Comparison of ENCODE assay signal across 23 cellular contexts in the genomic region with DNA sequence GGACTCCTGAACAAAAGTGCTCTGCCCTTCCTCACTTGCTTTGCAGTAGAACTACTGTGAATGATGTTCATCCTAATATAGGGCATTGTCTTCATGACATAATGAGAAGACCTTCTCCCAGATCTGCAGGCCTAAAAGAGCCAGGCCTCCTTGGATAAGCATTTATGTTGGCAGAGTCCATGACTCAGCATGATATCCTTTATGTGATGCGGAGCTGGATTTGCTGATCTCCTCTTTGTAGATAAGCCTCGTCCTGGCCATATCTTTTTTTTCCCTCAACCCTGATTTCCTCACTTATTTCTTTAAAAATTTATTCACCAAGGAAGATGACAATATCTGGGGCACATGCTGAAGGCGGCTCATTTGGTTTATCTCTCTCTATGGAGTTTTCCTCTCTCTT.
DNase-seq lines count a peak whose midpoint lies in the region; ATAC-seq and TF ChIP-seq lines count a peak whose summit lies in the region.
"Had no signal": no experiment of that assay in that cellular context is flagged by ENCODE, and none has a peak within 500 bp of the region (broad histone marks: within the 10 kb centered on the region; RNA-seq: fewer than 3 reads in every experiment).

No MANE protein-coding gene starts in this region.

- no peak overlapping the region for H2BK5ac ChIP-seq in trophoblast cell (ENCODE audit: low read depth, low read length, poor library complexity)

- no CpG with 5 or more reads among the region's 3 CpGs for WGBS in trophoblast cell (ENCODE audit: extremely low coverage, insufficient coverage, insufficient read length)

- no peak for TF ChIP-seq CTCF in HFFc6 (IDR thresholded peaks at IDR 0.05)
- no peak for TF ChIP-seq CTCF in fibroblast of villous mesenchyme (IDR thresholded peaks at IDR 0.05; ENCODE audit: insufficient read depth, low read depth, low read length)
- TF ChIP-seq CTCF in A673 (conservative IDR thresholded peaks at IDR 0.05; ENCODE audit: low read depth, low read length) = no peak
- TF ChIP-seq CTCF in Caco-2 (IDR thresholded peaks at IDR 0.05; ENCODE audit: insufficient read depth in 1 of 2, low read depth in 1 of 2, low read length in 1 of 2, severe bottlenecking in 1 of 2, unreplicated experiment in 1 of 2) = no peak

- H3K36me3 ChIP-seq in trophoblast cell (ENCODE audit: control insufficient read depth in 1 of 2, insufficient read depth in 2 of 2, low read length in 2 of 2) = no peaks in the 10 kb centered on the region
- no peaks in the 10 kb centered on the region for H3K36me3 ChIP-seq in A673 (ENCODE audit: insufficient read depth, low read length, poor library complexity, severe bottlenecking)
- H3K36me3 ChIP-seq in Caco-2 (ENCODE audit: control insufficient read depth, insufficient read depth, low read length) = no peaks in the 10 kb centered on the region
- H3K36me3 ChIP-seq: BE2C; BLaER1 treated with 17β-estradiol and CSF1 and Interleukin-3, amounts not matched to agents 10 nM and 100 nM had no signal

- H2AK5ac ChIP-seq in trophoblast cell (ENCODE audit: low read length) = no peak overlapping the region

- no peak overlapping the region for H3K4ac ChIP-seq in trophoblast cell (ENCODE audit: low read depth, low read length)

- BruUV-seq in A673 (replicated peaks; lab: Mats Ljungman, UMichigan) (no TSS peak), Caco-2 (replicated peaks; lab: Mats Ljungman, UMichigan) (no TSS peak)

- H3K27ac Mint-ChIP-seq in HFFc6 = 0 out of 2 replicates have a peak overlapping the region, but pooled peaks have one; percentile 0
- no peak overlapping the region for H3K27ac Mint-ChIP-seq in Caco-2 (ENCODE audit: unreplicated experiment)
- H3K27ac Mint-ChIP-seq: CD14-positive monocyte; CD4-positive, alpha-beta T cell; CD8-positive, alpha-beta memory T cell had no signal

- no peaks in the 10 kb centered on the region for H3K79me2 ChIP-seq in trophoblast cell (ENCODE audit: control insufficient read depth, insufficient read depth, low read length, poor library complexity)

- H3K9me3 ChIP-seq in trophoblast cell (ENCODE audit: insufficient read depth, low read depth, low read length) = peaks cover 3% of the 10 kb centered on the region
- H3K9me3 ChIP-seq in A673 (ENCODE audit: low read depth, low read length, poor library complexity, severe bottlenecking) = no peaks in the 10 kb centered on the region
- H3K9me3 ChIP-seq in Caco-2 = peaks cover 8% of the 10 kb centered on the region
- H3K9me3 ChIP-seq: BE2C; BLaER1 treated with 17β-estradiol and CSF1 and Interleukin-3, amounts not matched to agents 10 nM and 100 nM had no signal

- H3K9ac ChIP-seq in trophoblast cell (ENCODE audit: low read length) = no peak overlapping the region
- H3K9ac ChIP-seq: BLaER1 treated with 17β-estradiol and CSF1 and Interleukin-3, amounts not matched to agents 10 nM and 100 nM; GM23248 had no signal

- H2BK12ac ChIP-seq in trophoblast cell (ENCODE audit: low read length) = no peak overlapping the region

- H3K23ac ChIP-seq in trophoblast cell (ENCODE audit: low read length) = no peak overlapping the region

- no peaks in the 10 kb centered on the region for H3K9me3 Mint-ChIP-seq in HFFc6
- H3K9me3 Mint-ChIP-seq in Caco-2 (ENCODE audit: unreplicated experiment) = peaks cover 10% of the 10 kb centered on the region

- intact Hi-C loops in A673 (cut with micrococcal nuclease; ENCODE audit: unreplicated experiment) (no loop called here), Caco-2 (cut with micrococcal nuclease; ENCODE audit: unreplicated experiment) (no loop called here)

- H3K14ac ChIP-seq in trophoblast cell (ENCODE audit: low read length) = no peak overlapping the region

- no peaks in the 10 kb centered on the region for H3K27me3 ChIP-seq in trophoblast cell (ENCODE audit: insufficient read depth, low read length)
- H3K27me3 ChIP-seq in A673 (replicated peaks; ENCODE audit: insufficient read depth, low read depth, low read length, poor library complexity) = no peaks in the 10 kb centered on the region
- no peaks in the 10 kb centered on the region for H3K27me3 ChIP-seq in Caco-2 (replicated peaks; ENCODE audit: control insufficient read depth, insufficient read depth, low read length)
- H3K27me3 ChIP-seq: BE2C; BLaER1 treated with 17β-estradiol and CSF1 and Interleukin-3, amounts not matched to agents 10 nM and 100 nM had no signal

- H3K27ac ChIP-seq in trophoblast cell (ENCODE audit: low read depth, low read length) (no peak overlapping the region), A673 (ENCODE audit: low read depth, low read length, poor library complexity, severe bottlenecking) (no peak overlapping the region)
- H3K27ac ChIP-seq: BLaER1 treated with 17β-estradiol and CSF1 and Interleukin-3, amounts not matched to agents 10 nM and 100 nM; GM23248 had no signal

- no peak overlapping the region for H4K91ac ChIP-seq in trophoblast cell (ENCODE audit: low read depth, low read length)

- H3K4me1 Mint-ChIP-seq in HFFc6 (ENCODE audit: low read depth) = peaks cover 30% of the 10 kb centered on the region
- peaks cover 5% of the 10 kb centered on the region for H3K4me1 Mint-ChIP-seq in Caco-2 (ENCODE audit: low read depth, unreplicated experiment)
- H3K4me1 Mint-ChIP-seq: CD14-positive monocyte; CD8-positive, alpha-beta memory T cell had no signal

- H3K79me1 ChIP-seq in trophoblast cell (ENCODE audit: low read length) = peaks cover 3% of the 10 kb centered on the region

- no peak overlapping the region for H3K4me2 ChIP-seq in trophoblast cell (ENCODE audit: low read length)
- H3K4me2 ChIP-seq: BLaER1 treated with 17β-estradiol and CSF1 and Interleukin-3, amounts not matched to agents 10 nM and 100 nM had no signal

- H3K4me1 ChIP-seq in trophoblast cell (ENCODE audit: control insufficient read depth in 1 of 2, insufficient read depth in 2 of 2, low read length in 2 of 2) (no peaks in the 10 kb centered on the region), A673 (ENCODE audit: insufficient read depth, low read length, poor library complexity, severe bottlenecking) (no peaks in the 10 kb centered on the region), Caco-2 (peaks cover 3% of the 10 kb centered on the region; the same call in 1 of the 2 replicates)
- H3K4me1 ChIP-seq: BE2C had no signal

- H3K4me3 ChIP-seq in fibroblast of villous mesenchyme (ENCODE audit: low read depth, low read length) (no peak overlapping the region), trophoblast cell (ENCODE audit: low read depth, low read length) (no peak overlapping the region), A673 (ENCODE audit: low read depth, low read length, poor library complexity, severe bottlenecking) (no peak overlapping the region), Caco-2 (ENCODE audit: low read depth, low read length) (no peak overlapping the region)
- H3K4me3 ChIP-seq: BLaER1 treated with 17β-estradiol and CSF1 and Interleukin-3, amounts not matched to agents 10 nM and 100 nM; GM12878; GM23248 had no signal

- H3K27me3 Mint-ChIP-seq in HFFc6 (ENCODE audit: insufficient read depth) = peaks cover 1% of the 10 kb centered on the region; the same call in 1 of the 2 replicates
- H3K27me3 Mint-ChIP-seq in Caco-2 (ENCODE audit: insufficient read depth, unreplicated experiment) = no peaks in the 10 kb centered on the region
- H3K27me3 Mint-ChIP-seq: CD4-positive, alpha-beta T cell; CD8-positive, alpha-beta memory T cell had no signal

- ATAC-seq in HG03175 (IDR thresholded peaks at IDR 0.05; ENCODE audit: unreplicated experiment) = no peak
- ATAC-seq: GM12878 had no signal

- CTCF ChIA-PET in A673 (lab: Charles Lee) = no interaction called here
- CTCF ChIA-PET in Caco-2 (lab: Charles Lee) = no interaction called here

- H2BK120ac ChIP-seq in trophoblast cell (ENCODE audit: insufficient read depth, low read length, poor library complexity) = peak overlapping the region; percentile 18

- no peak overlapping the region for H4K12ac ChIP-seq in trophoblast cell (ENCODE audit: low read depth, low read length)

- no peak overlapping the region for H3K18ac ChIP-seq in trophoblast cell (ENCODE audit: low read length)

- no peak overlapping the region for H4K8ac ChIP-seq in trophoblast cell (ENCODE audit: low read depth, low read length)

- POLR2A ChIA-PET in A673 (lab: Charles Lee; ENCODE audit: low non-redundant PET) (no interaction called here), Caco-2 (lab: Charles Lee) (no interaction called here)

- DNase-seq in HFFc6 = no peak
- peak; percentile 68 for DNase-seq in amniotic epithelial cell (ENCODE audit: low read depth)
- DNase-seq in fibroblast of villous mesenchyme (ENCODE audit: low read depth) = peak; percentile 49
- no peak for DNase-seq in trophoblast cell
- DNase-seq in kidney glomerular epithelial cell (lab: John Stamatoyannopoulos, UW) = no peak
- no peak for DNase-seq in A673 (ENCODE audit: low spot score)
- DNase-seq in Caco-2 = no peak
- DNase-seq: ACHN; AML-193; BE2C; Calu3; CD4-positive, alpha-beta T cell; CD8-positive, alpha-beta memory T cell; DMS53; DMS79 treated with DMSO at 0.1 percent for 48 hours; GDM1; GM23248; H7; HCEC 1CT had no signal

- H3K4me3 Mint-ChIP-seq in HFFc6 = no peak overlapping the region
- H3K4me3 Mint-ChIP-seq in Caco-2 (ENCODE audit: unreplicated experiment) = no peak overlapping the region
- H3K4me3 Mint-ChIP-seq: CD14-positive monocyte; CD4-positive, alpha-beta T cell; CD8-positive, alpha-beta memory T cell had no signal

- H3K36me3 Mint-ChIP-seq in HFFc6 (ENCODE audit: low read depth) (no peaks in the 10 kb centered on the region), Caco-2 (ENCODE audit: insufficient read depth, unreplicated experiment) (no peaks in the 10 kb centered on the region)
- H3K36me3 Mint-ChIP-seq: CD14-positive monocyte; CD8-positive, alpha-beta memory T cell had no signal

- no peak overlapping the region for H2AFZ ChIP-seq in trophoblast cell (ENCODE audit: insufficient read depth, low read length, poor library complexity)
- H2AFZ ChIP-seq: GM23248 had no signal

Comparison
In these comparisons a context has a peak if more than half of its experiments do, and no peak if none do; other contexts are left out.
1. DNase-seq: peak in amniotic epithelial cell (single experiment) and fibroblast of villous mesenchyme (single experiment); none in HFFc6 (single experiment), trophoblast cell (0 of 2), kidney glomerular epithelial cell (single experiment), A673 (single experiment) and Caco-2 (0 of 2).